In the genomic region with DNA sequence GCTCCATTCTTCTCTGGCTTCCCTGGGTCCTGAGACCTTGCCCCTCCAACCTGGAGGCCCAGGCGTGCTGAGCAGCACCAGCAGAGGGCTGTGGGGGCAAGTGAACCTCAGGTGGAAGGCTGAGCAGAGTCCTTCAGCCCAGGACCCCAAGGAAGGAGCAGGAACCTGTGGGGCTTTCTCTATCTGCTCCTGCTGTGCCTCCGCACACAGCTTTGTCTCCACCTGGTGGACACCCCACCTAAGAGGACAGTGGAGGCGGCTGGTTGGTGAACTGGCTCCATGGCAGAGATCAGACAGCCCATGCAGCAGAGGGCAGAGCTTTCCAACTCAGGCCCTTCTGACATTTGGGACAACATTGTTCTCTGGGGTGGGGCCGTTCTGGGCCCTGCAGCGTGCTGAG, we compare ENCODE assay signal across 8 cellular contexts. TPM values are rescaled to one million over a fixed set of nuclear protein-coding genes. Genes with fewer than 3 reads are reported as not detected.
DNase-seq lines count a peak whose midpoint lies in the region; TF ChIP-seq lines count a peak whose summit lies in the region.

No MANE protein-coding gene starts in this region.

- H3K4me3 ChIP-seq in fibroblast of villous mesenchyme (ENCODE audit: low read depth, low read length) = no peak overlapping the region

- DNase-seq in COLO829 (ENCODE audit: low spot score) (peak; percentile 47), HuH-7 (ENCODE audit: low spot score) (peak; percentile 85), fibroblast of villous mesenchyme (ENCODE audit: low read depth) (no peak), GM03348 (ENCODE audit: low spot score) (no peak), AG08395 (ENCODE audit: low spot score) (no peak), NCI-H2081 treated with DMSO at 0.1 percent for 48 hours (lab: John Stamatoyannopoulos, UW) (no peak)
- DNase-seq in activated CD4-positive, alpha-beta T cell treated with anti-CD3 and anti-CD28 coated beads for 4 hours = peak; percentile 33 to 52
- peak; percentile 28 for DNase-seq in stimulated activated CD8-positive, alpha-beta memory T cell treated with anti-CD3 and anti-CD28 coated beads, Interleukin-12 subunit alpha, Interleukin-12 subunit beta, amount 100 ng/mL, for 1 hour (ENCODE audit: low read depth)

- TF ChIP-seq CTCF in fibroblast of villous mesenchyme (IDR thresholded peaks at IDR 0.05; ENCODE audit: insufficient read depth, low read depth, low read length) = peak; percentile 32

RNA-seq across cellular contexts. Expression of a gene that starts 19.7 kb away (rescaled TPM):
- total RNA-seq in fibroblast of villous mesenchyme = not detected in 2 replicates

RNA-seq across cellular contexts. Expression of a gene that starts 31.4 kb away (rescaled TPM):
- 0.32 and 0.43 TPM in 2 replicates for total RNA-seq in fibroblast of villous mesenchyme

Comparison
In these comparisons a context has a peak if more than half of its experiments do, and no peak if none do; other contexts are left out.
1. DNase-seq: peak in COLO829 (single experiment), HuH-7 (single experiment), activated CD4-positive, alpha-beta T cell treated with anti-CD3 and anti-CD28 coated beads for 4 hours (2 of 2) and stimulated activated CD8-positive, alpha-beta memory T cell treated with anti-CD3 and anti-CD28 coated beads, Interleukin-12 subunit alpha, Interleukin-12 subunit beta, amount 100 ng/mL, for 1 hour (single experiment); none in fibroblast of villous mesenchyme (single experiment), GM03348 (single experiment), AG08395 (single experiment) and NCI-H2081 treated with DMSO at 0.1 percent for 48 hours (single experiment).